ENCODE assay signal across 1 cellular context in genomic region chr12:112125250-112125999, GRCh38.
TF ChIP-seq lines count a peak whose summit lies in the region.

Gene TRAFD1, plus strand, starts transcription at chr12:112125560. Its CDS starts 4,963 bp downstream, at chr12:112130523.

TF ChIP-seq in HepG2, 621 proteins besides CTCF, POLR2A, EP300 and RAD21 (continued from another document and continues in another):
- TF ChIP-seq ZNF318 (CRISPR knock-in tag; IDR thresholded peaks at IDR 0.05) (no peak), ZNF101 (CRISPR knock-in tag; IDR thresholded peaks at IDR 0.05; ENCODE audit: borderline replicate concordance, low read depth) (no peak), ZNF550 (CRISPR knock-in tag; IDR thresholded peaks at IDR 0.05; ENCODE audit: borderline replicate concordance) (no peak), FOSL2 (CRISPR knock-in tag; IDR thresholded peaks at IDR 0.05) (no peak; the same call in 1 of the 2 replicates), CENPBD1 (CRISPR knock-in tag; IDR thresholded peaks at IDR 0.05; ENCODE audit: borderline replicate concordance, low read depth) (no peak), IRX3 (CRISPR knock-in tag; IDR thresholded peaks at IDR 0.05; ENCODE audit: borderline replicate concordance, low read depth) (0 out of 2 replicates have a peak, but pooled peaks have one; percentile 45), ZNF646 (CRISPR knock-in tag; IDR thresholded peaks at IDR 0.05) (0 out of 2 replicates have a peak, but pooled peaks have one; percentile 33), ETV5 (CRISPR knock-in tag; IDR thresholded peaks at IDR 0.05; ENCODE audit: borderline replicate concordance) (peak; percentile 58), ZNF512B (CRISPR knock-in tag; IDR thresholded peaks at IDR 0.05; ENCODE audit: borderline replicate concordance) (no peak), ZNF773 (CRISPR knock-in tag; IDR thresholded peaks at IDR 0.05; ENCODE audit: borderline replicate concordance) (0 out of 2 replicates have a peak, but pooled peaks have one; percentile 50), ZNF337 (CRISPR knock-in tag; IDR thresholded peaks at IDR 0.05; ENCODE audit: borderline replicate concordance, low read depth) (no peak), RNF219 (CRISPR knock-in tag; IDR thresholded peaks at IDR 0.05) (no peak), ZNF572 (CRISPR knock-in tag; IDR thresholded peaks at IDR 0.05) (peak; percentile 75; the same call in 1 of the 2 replicates), PRMT3 (CRISPR knock-in tag; IDR thresholded peaks at IDR 0.05; ENCODE audit: borderline replicate concordance, low read depth) (no peak), HHEX (CRISPR knock-in tag; IDR thresholded peaks at IDR 0.05) (no peak), TBL1XR1 (IDR thresholded peaks at IDR 0.05; ENCODE audit: borderline replicate concordance, low read length, partially characterized antibody) (peak; percentile 13), ZNF282 (IDR thresholded peaks at IDR 0.05; ENCODE audit: partially characterized antibody) (no peak), SKI (IDR thresholded peaks at IDR 0.05; ENCODE audit: partially characterized antibody) (peak; percentile 23), ZHX2 (IDR thresholded peaks at IDR 0.05; ENCODE audit: low read depth) (no peak), ZHX2 (CRISPR knock-in tag; IDR thresholded peaks at IDR 0.05; ENCODE audit: borderline replicate concordance) (no peak)
